ENCODE assay signal across 1 cellular context in genomic region chr17:66306413-66306812, GRCh38.
A peak's percentile ranks its signal among the peaks of the same experiment; 100 is the strongest.
TF ChIP-seq lines count a peak whose summit lies in the region.

No MANE protein-coding gene starts in this region.

TF ChIP-seq in K562, 482 proteins besides CTCF, POLR2A, EP300 and RAD21:
- TF ChIP-seq, protein P1, sequence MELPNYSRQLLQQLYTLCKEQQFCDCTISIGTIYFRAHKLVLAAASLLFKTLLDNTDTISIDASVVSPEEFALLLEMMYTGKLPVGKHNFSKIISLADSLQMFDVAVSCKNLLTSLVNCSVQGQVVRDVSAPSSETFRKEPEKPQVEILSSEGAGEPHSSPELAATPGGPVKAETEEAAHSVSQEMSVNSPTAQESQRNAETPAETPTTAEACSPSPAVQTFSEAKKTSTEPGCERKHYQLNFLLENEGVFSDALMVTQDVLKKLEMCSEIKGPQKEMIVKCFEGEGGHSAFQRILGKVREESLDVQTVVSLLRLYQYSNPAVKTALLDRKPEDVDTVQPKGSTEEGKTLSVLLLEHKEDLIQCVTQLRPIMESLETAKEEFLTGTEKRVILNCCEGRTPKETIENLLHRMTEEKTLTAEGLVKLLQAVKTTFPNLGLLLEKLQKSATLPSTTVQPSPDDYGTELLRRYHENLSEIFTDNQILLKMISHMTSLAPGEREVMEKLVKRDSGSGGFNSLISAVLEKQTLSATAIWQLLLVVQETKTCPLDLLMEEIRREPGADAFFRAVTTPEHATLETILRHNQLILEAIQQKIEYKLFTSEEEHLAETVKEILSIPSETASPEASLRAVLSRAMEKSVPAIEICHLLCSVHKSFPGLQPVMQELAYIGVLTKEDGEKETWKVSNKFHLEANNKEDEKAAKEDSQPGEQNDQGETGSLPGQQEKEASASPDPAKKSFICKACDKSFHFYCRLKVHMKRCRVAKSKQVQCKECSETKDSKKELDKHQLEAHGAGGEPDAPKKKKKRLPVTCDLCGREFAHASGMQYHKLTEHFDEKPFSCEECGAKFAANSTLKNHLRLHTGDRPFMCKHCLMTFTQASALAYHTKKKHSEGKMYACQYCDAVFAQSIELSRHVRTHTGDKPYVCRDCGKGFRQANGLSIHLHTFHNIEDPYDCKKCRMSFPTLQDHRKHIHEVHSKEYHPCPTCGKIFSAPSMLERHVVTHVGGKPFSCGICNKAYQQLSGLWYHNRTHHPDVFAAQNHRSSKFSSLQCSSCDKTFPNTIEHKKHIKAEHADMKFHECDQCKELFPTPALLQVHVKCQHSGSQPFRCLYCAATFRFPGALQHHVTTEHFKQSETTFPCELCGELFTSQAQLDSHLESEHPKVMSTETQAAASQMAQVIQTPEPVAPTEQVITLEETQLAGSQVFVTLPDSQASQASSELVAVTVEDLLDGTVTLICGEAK (IDR thresholded peaks at IDR 0.05): peak; percentile 62
- TF ChIP-seq, protein P1 (CRISPR knock-in tag; IDR thresholded peaks at IDR 0.05): no peak; the same call in 1 of the 2 replicates
- TF ChIP-seq POLR3A (IDR thresholded peaks at IDR 0.05; ENCODE audit: borderline replicate concordance, extremely low read depth, insufficient read depth, insufficient read length): no peak
